1 cellular context compared by ENCODE assay signal in genomic region chr9:95506692-95507455, GRCh38.
TF ChIP-seq lines count a peak whose summit lies in the region.

No MANE protein-coding gene starts in this region.

TF ChIP-seq in GM12878, 131 proteins besides CTCF, POLR2A, EP300 and RAD21 (continued from another document):
- no peak for TF ChIP-seq IRF3 (IDR thresholded peaks at IDR 0.05)
- TF ChIP-seq CHD1 (IDR thresholded peaks at IDR 0.05; ENCODE audit: low read depth, low read length): 0 out of 2 replicates have a peak, but pooled peaks have one; percentile 41
- TF ChIP-seq GABPA (IDR thresholded peaks at IDR 0.05; ENCODE audit: low read depth): no peak
- no peak for TF ChIP-seq SMC3 (IDR thresholded peaks at IDR 0.05; ENCODE audit: borderline replicate concordance, low read length)
